Comparison of ENCODE assay signal across 22 cellular contexts in genomic region chr13:101988140-101988539, GRCh38.
A peak's percentile ranks its signal among the peaks of the same experiment; 100 is the strongest.
DNase-seq lines count a peak whose midpoint lies in the region; ATAC-seq and TF ChIP-seq lines count a peak whose summit lies in the region.
"Had no signal": no experiment of that assay in that cellular context is flagged by ENCODE, and none has a peak within 500 bp of the region (broad histone marks: within the 10 kb centered on the region; RNA-seq: fewer than 3 reads in every experiment).

No MANE protein-coding gene starts in this region.

- no peaks in the 10 kb centered on the region for H3K4me1 ChIP-seq in HEK293 (ENCODE audit: control insufficient read depth, insufficient read depth, low read length)
- H3K4me1 ChIP-seq: HAP-1 had no signal

- ATAC-seq in GM19455 (IDR thresholded peaks at IDR 0.05; ENCODE audit: unreplicated experiment): no peak
- ATAC-seq in GM18505 (IDR thresholded peaks at IDR 0.05; ENCODE audit: unreplicated experiment): no peak
- ATAC-seq in stimulated activated naive CD8-positive, alpha-beta T cell treated with anti-CD3 and anti-CD28 coated beads, Interleukin-15, Interleukin-2, amounts not matched to agents 100 U/mL and 50 U/mL, for 24 hours: no peak
- ATAC-seq: K562, Panc1 had no signal

- no peak overlapping the region for H3K4me3 ChIP-seq in HEK293 (ENCODE audit: low read depth, low read length)
- H3K4me3 ChIP-seq: HAP-1, K562 had no signal

- no peak for TF ChIP-seq POLR2A in GM18505 (IDR thresholded peaks at IDR 0.05; ENCODE audit: borderline replicate concordance, extremely low read depth, insufficient read depth, insufficient read length)

- CTCF ChIA-PET in HEK293 (lab: Yijun Ruan, JAX): interaction anchor here (0.9 kb wide), 1 partner anchor 10 kb away, joined by 6 read pairs; no protein-coding TSS in a partner anchor

- DNase-seq in A172 (ENCODE audit: low spot score) (peak; percentile 32), astrocyte of the hippocampus (ENCODE audit: low read depth, low spot score) (peak; percentile 31), iPS-NIHi11 (ENCODE audit: low spot score) (peak; percentile 27)
- no peak for DNase-seq in stimulated activated naive CD4-positive, alpha-beta T cell (lab: John Stamatoyannopoulos, UW)
- DNase-seq in stimulated activated naive CD8-positive, alpha-beta T cell treated with anti-CD3 and anti-CD28 coated beads, Interleukin-15, Interleukin-2, amounts not matched to agents 100 U/mL and 50 U/mL, for 24 hours: no peak
- DNase-seq: BE2C, DMS53, EL, GF-D8, NCI-H1105, NCI-H1694, NCI-H2081, NCI-H2171 treated with DMSO at 0.1 percent for 48 hours, NCI-H524 treated with DMSO at 0.1 percent for 48 hours, NCI-H82, SIG-M5 had no signal

- no peak overlapping the region for H3K27ac ChIP-seq in HEK293 (ENCODE audit: extremely low read depth, low read depth, low read length)

- H3K9me3 ChIP-seq in HEK293 (ENCODE audit: control insufficient read depth, insufficient read depth, low read depth, low read length): no peaks in the 10 kb centered on the region
- H3K9me3 ChIP-seq: HAP-1 had no signal

- no peak for TF ChIP-seq CTCF in HEK293 (tag by site-specific recombination; IDR thresholded peaks at IDR 0.05)

- no peaks in the 10 kb centered on the region for H3K36me3 ChIP-seq in HEK293 (ENCODE audit: control insufficient read depth in 2 of 2, insufficient read depth in 1 of 2, low read length in 2 of 2)
- H3K36me3 ChIP-seq: BE2C, HAP-1 had no signal

- POLR2A ChIA-PET in HEK293 (lab: Yijun Ruan, JAX): no interaction called here

TF ChIP-seq in HEK293, 187 proteins besides CTCF, POLR2A, EP300 and RAD21:
- TF ChIP-seq SP3 (tag by site-specific recombination; IDR thresholded peaks at IDR 0.05) (no peak), BCL11A (tag by site-specific recombination; IDR thresholded peaks at IDR 0.05; ENCODE audit: low read depth) (no peak), AEBP2 (tag by site-specific recombination; IDR thresholded peaks at IDR 0.05; ENCODE audit: borderline replicate concordance) (no peak), ZFP41 (tag by site-specific recombination; IDR thresholded peaks at IDR 0.05; ENCODE audit: borderline replicate concordance) (no peak), ZNF175 (tag by site-specific recombination; IDR thresholded peaks at IDR 0.05) (no peak), ZNF146 (tag by site-specific recombination; IDR thresholded peaks at IDR 0.05) (peak; percentile 69; the same call in 1 of the 2 replicates), ZNF768 (tag by site-specific recombination; IDR thresholded peaks at IDR 0.05) (no peak), REST (tag by site-specific recombination; IDR thresholded peaks at IDR 0.05) (peak; percentile 91), ZNF600 (tag by site-specific recombination; IDR thresholded peaks at IDR 0.05) (no peak), PRDM6 (tag by site-specific recombination; IDR thresholded peaks at IDR 0.05) (no peak), BCL6B (tag by site-specific recombination; IDR thresholded peaks at IDR 0.05) (no peak), ZNF174 (tag by site-specific recombination; IDR thresholded peaks at IDR 0.05) (no peak), ZNF26 (tag by site-specific recombination; IDR thresholded peaks at IDR 0.05) (no peak), FEZF1 (tag by site-specific recombination; IDR thresholded peaks at IDR 0.05) (no peak)

Comparison
In these comparisons a context has a peak if more than half of its experiments do, and no peak if none do; other contexts are left out.
1. DNase-seq: peak in A172 (single experiment), astrocyte of the hippocampus (single experiment) and iPS-NIHi11 (single experiment); none in stimulated activated naive CD4-positive, alpha-beta T cell (0 of 6) and stimulated activated naive CD8-positive, alpha-beta T cell treated with anti-CD3 and anti-CD28 coated beads, Interleukin-15, Interleukin-2, amounts not matched to agents 100 U/mL and 50 U/mL, for 24 hours (single experiment).